21 cellular contexts compared by ENCODE assay signal in the genomic region with DNA sequence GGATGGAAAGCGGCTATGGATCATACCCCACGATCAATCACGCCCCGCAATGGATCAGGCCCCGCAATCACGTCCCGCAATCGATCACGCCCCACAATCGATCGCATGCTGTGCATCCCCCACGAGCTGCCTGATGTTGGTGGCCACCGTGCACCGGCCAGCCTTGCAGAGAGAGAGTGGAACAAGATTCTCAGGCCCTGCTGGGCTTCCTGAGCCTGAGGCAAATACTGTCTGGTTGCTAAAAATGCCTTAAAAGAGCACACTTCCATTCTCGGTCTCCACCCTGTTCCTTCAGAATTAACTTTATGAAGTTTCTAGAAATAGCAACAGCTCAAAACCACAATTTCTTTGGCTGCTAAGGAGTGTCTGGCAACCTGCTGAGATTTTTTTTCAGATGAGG.
DNase-seq lines count a peak whose midpoint lies in the region; ATAC-seq and TF ChIP-seq lines count a peak whose summit lies in the region.
"Had no signal": no experiment of that assay in that cellular context is flagged by ENCODE, and none has a peak within 500 bp of the region (broad histone marks: within the 10 kb centered on the region; RNA-seq: fewer than 3 reads in every experiment).

No MANE protein-coding gene starts in this region.

- peaks cover 17% of the 10 kb centered on the region for H3K79me1 ChIP-seq in trophoblast cell (ENCODE audit: low read length)

- peak overlapping the region; percentile 96 for H2BK12ac ChIP-seq in trophoblast cell (ENCODE audit: low read length)

- no peak overlapping the region for H3K4me3 Mint-ChIP-seq in activated T-helper 17 cell treated with anti-CD3 and anti-CD28 coated beads, Interleukin-2, amount 50 U/mL, for 72 hours
- H3K4me3 Mint-ChIP-seq: activated CD4-positive, alpha-beta memory T cell treated with anti-CD3 and anti-CD28 coated beads for 36 hours; activated naive CD8-positive, alpha-beta T cell treated with anti-CD3 and anti-CD28 coated beads for 36 hours; CD4-positive, CD25-positive, alpha-beta regulatory T cell; nephron had no signal

- H3K9ac ChIP-seq in trophoblast cell (ENCODE audit: low read length), result no peak overlapping the region

- TF ChIP-seq CTCF in left ventricle myocardium inferior (IDR thresholded peaks at IDR 0.05; ENCODE audit: borderline replicate concordance), result no peak
- no peak for TF ChIP-seq CTCF in uterus (IDR thresholded peaks at IDR 0.05)

- peaks cover 19% of the 10 kb centered on the region for H3K36me3 ChIP-seq in left ventricle myocardium inferior
- H3K36me3 ChIP-seq in trophoblast cell (ENCODE audit: control insufficient read depth in 1 of 2, insufficient read depth in 2 of 2, low read length in 2 of 2), result peaks cover 2 to 4% of the 10 kb centered on the region in 2 experiments
- H3K36me3 ChIP-seq in uterus, result no peaks in the 10 kb centered on the region

- no peaks in the 10 kb centered on the region for H3K9me3 ChIP-seq in left ventricle myocardium inferior (replicated peaks)
- H3K9me3 ChIP-seq in trophoblast cell (ENCODE audit: insufficient read depth, low read depth, low read length), result peaks cover 3% of the 10 kb centered on the region
- no peaks in the 10 kb centered on the region for H3K9me3 ChIP-seq in uterus
- H3K9me3 ChIP-seq: thyroid gland had no signal

- H2AFZ ChIP-seq in trophoblast cell (ENCODE audit: insufficient read depth, low read length, poor library complexity), result peak overlapping the region; percentile 61

- intact Hi-C loops in Right ventricle myocardium inferior (cut with DNase I) (no loop called here), cardiac septum (cut with DNase I) (no loop called here), left ventricle myocardium inferior (cut with micrococcal nuclease) (no loop called here), uterus (cut with DNase I; ENCODE audit: low total_unique reads) (no loop called here)

- peak overlapping the region; percentile 91 for H3K14ac ChIP-seq in trophoblast cell (ENCODE audit: low read length)

- H2AK5ac ChIP-seq in trophoblast cell (ENCODE audit: low read length), result peak overlapping the region; percentile 82

- H3K27ac ChIP-seq in left ventricle myocardium inferior (replicated peaks) (peak overlapping the region; percentile 64), trophoblast cell (ENCODE audit: low read depth, low read length) (peak overlapping the region; percentile 97), uterus (peak overlapping the region; percentile 66 to 70)
- H3K27ac ChIP-seq: 22Rv1, HL-60 had no signal

- no peaks in the 10 kb centered on the region for H3K27me3 Mint-ChIP-seq in activated T-helper 17 cell treated with anti-CD3 and anti-CD28 coated beads, Interleukin-2, amount 50 U/mL, for 72 hours
- H3K27me3 Mint-ChIP-seq: activated CD4-positive, alpha-beta memory T cell treated with anti-CD3 and anti-CD28 coated beads for 36 hours; activated naive CD8-positive, alpha-beta T cell treated with anti-CD3 and anti-CD28 coated beads for 36 hours; CD4-positive, CD25-positive, alpha-beta regulatory T cell had no signal

- H3K79me2 ChIP-seq in trophoblast cell (ENCODE audit: control insufficient read depth, insufficient read depth, low read length, poor library complexity), result peaks cover 8% of the 10 kb centered on the region

- H3K23ac ChIP-seq in trophoblast cell (ENCODE audit: low read length), result no peak overlapping the region

- no peaks in the 10 kb centered on the region for H3K27me3 ChIP-seq in left ventricle myocardium inferior (ENCODE audit: low read depth)
- no peaks in the 10 kb centered on the region for H3K27me3 ChIP-seq in trophoblast cell (ENCODE audit: insufficient read depth, low read length)
- no peaks in the 10 kb centered on the region for H3K27me3 ChIP-seq in uterus
- H3K27me3 ChIP-seq: thyroid gland had no signal

- H3K4me1 ChIP-seq in left ventricle myocardium inferior (peaks cover 24% of the 10 kb centered on the region), trophoblast cell (ENCODE audit: control insufficient read depth in 1 of 2, insufficient read depth in 2 of 2, low read length in 2 of 2) (peaks cover 21 to 25% of the 10 kb centered on the region in 2 experiments), uterus (no peaks in the 10 kb centered on the region)

- peak overlapping the region; percentile 71 for H4K12ac ChIP-seq in trophoblast cell (ENCODE audit: low read depth, low read length)

- peak overlapping the region; percentile 96 for H2BK5ac ChIP-seq in trophoblast cell (ENCODE audit: low read depth, low read length, poor library complexity)

- H4K8ac ChIP-seq in trophoblast cell (ENCODE audit: low read depth, low read length), result peak overlapping the region; percentile 78

- no peaks in the 10 kb centered on the region for H3K4me1 Mint-ChIP-seq in activated T-helper 17 cell treated with anti-CD3 and anti-CD28 coated beads, Interleukin-2, amount 50 U/mL, for 72 hours
- H3K4me1 Mint-ChIP-seq: CD4-positive, CD25-positive, alpha-beta regulatory T cell had no signal

- DNase-seq in Right ventricle myocardium inferior (ENCODE audit: missing footprints) (no peak), cardiac septum (ENCODE audit: low spot score) (no peak), left ventricle myocardium inferior (no peak), trophoblast cell (peak in 1 of 2 donors; percentile 11), uterus (no peak)
- DNase-seq: activated CD4-positive, alpha-beta memory T cell treated with anti-CD3 and anti-CD28 coated beads for 36 hours; activated naive CD8-positive, alpha-beta T cell treated with anti-CD3 and anti-CD28 coated beads for 36 hours; activated T-cell treated with anti-CD3 and anti-CD28 coated beads, Interleukin-2, amount 50 U/mL, for 48 hours; CD4-positive, CD25-positive, alpha-beta regulatory T cell; EL; foreskin fibroblast; KG1; NCI-H1105 treated with DMSO at 0.1 percent for 48 hours; RPMI8226; thyroid gland had no signal

- peak overlapping the region; percentile 99 for H4K91ac ChIP-seq in trophoblast cell (ENCODE audit: low read depth, low read length)

- ATAC-seq in Right ventricle myocardium inferior (peak; percentile 34), GM21515 (IDR thresholded peaks at IDR 0.05; ENCODE audit: unreplicated experiment) (no peak), GM19351 (IDR thresholded peaks at IDR 0.05; ENCODE audit: unreplicated experiment) (no peak)
- no peak for ATAC-seq in activated T-helper 17 cell treated with anti-CD3 and anti-CD28 coated beads, Interleukin-2, amount 50 U/mL, for 72 hours (replicated peaks)

- peak overlapping the region; percentile 87 for H3K18ac ChIP-seq in trophoblast cell (ENCODE audit: low read length)

- peaks cover 37% of the 10 kb centered on the region for H3K36me3 Mint-ChIP-seq in activated T-helper 17 cell treated with anti-CD3 and anti-CD28 coated beads, Interleukin-2, amount 50 U/mL, for 72 hours (ENCODE audit: low read depth)

- H2BK120ac ChIP-seq in trophoblast cell (ENCODE audit: insufficient read depth, low read length, poor library complexity), result peak overlapping the region; percentile 95

- no peak overlapping the region for H3K4me3 ChIP-seq in left ventricle myocardium inferior
- no peak overlapping the region for H3K4me3 ChIP-seq in trophoblast cell (ENCODE audit: low read depth, low read length)
- no peak overlapping the region for H3K4me3 ChIP-seq in uterus
- H3K4me3 ChIP-seq: thyroid gland had no signal

- H3K4ac ChIP-seq in trophoblast cell (ENCODE audit: low read depth, low read length), result peak overlapping the region; percentile 87

- no peak overlapping the region for H3K27ac Mint-ChIP-seq in activated T-helper 17 cell treated with anti-CD3 and anti-CD28 coated beads, Interleukin-2, amount 50 U/mL, for 72 hours
- H3K27ac Mint-ChIP-seq: activated CD4-positive, alpha-beta memory T cell treated with anti-CD3 and anti-CD28 coated beads for 36 hours; activated naive CD8-positive, alpha-beta T cell treated with anti-CD3 and anti-CD28 coated beads for 36 hours had no signal

- peak overlapping the region; percentile 31 for H3K4me2 ChIP-seq in trophoblast cell (ENCODE audit: low read length)

- H3K9me3 Mint-ChIP-seq in activated T-helper 17 cell treated with anti-CD3 and anti-CD28 coated beads, Interleukin-2, amount 50 U/mL, for 72 hours, result peaks cover 4% of the 10 kb centered on the region

- no CpG with 5 or more reads among the region's 15 CpGs for WGBS in trophoblast cell (ENCODE audit: extremely low coverage, insufficient coverage, insufficient read length)

- TF ChIP-seq POLR2A in uterus (IDR thresholded peaks at IDR 0.05), result no peak
